In genomic region chr9:34628656-34629491, GRCh38 we compare ENCODE assay signal across 1 cellular context.
A peak's percentile ranks its signal among the peaks of the same experiment; 100 is the strongest.
TF ChIP-seq lines count a peak whose summit lies in the region.

Gene ARID3C, minus strand, starts transcription at chr9:34629066. Its CDS starts 1,052 bp downstream, at chr9:34628014.

TF ChIP-seq in HepG2, 621 proteins besides CTCF, POLR2A, EP300 and RAD21 (continued from another document):
- TF ChIP-seq ZNF646 (CRISPR knock-in tag; IDR thresholded peaks at IDR 0.05) (peak; percentile 62; the same call in 1 of the 2 replicates), ZSCAN31 (CRISPR knock-in tag; IDR thresholded peaks at IDR 0.05; ENCODE audit: low read depth) (peak; percentile 58; the same call in 1 of the 2 replicates), KAT8 (CRISPR knock-in tag; IDR thresholded peaks at IDR 0.05) (no peak)
TF ChIP-seq in HepG2: peak in this region for 24.
